In the genomic region with DNA sequence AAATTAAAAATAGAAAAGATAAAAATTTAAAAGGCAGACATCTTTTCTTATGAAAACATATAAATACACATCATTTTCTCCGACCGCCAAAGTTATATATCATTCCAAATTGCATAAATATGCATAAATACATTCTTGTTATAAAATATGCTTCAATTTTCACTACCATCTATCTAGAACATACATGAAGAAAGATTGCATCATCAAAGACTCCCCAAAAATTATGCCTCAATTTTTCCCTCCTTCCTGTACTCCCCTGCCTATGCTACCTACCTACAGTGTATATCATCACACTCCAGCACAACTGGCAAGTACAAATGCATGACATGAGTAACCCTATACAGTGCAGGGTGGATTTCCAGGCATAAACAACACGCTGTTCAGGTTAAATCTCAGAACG, we compare ENCODE assay signal across 2 cellular contexts.
TF ChIP-seq lines count a peak whose summit lies in the region.

No MANE protein-coding gene starts in this region.

TF ChIP-seq in HepG2, 621 proteins besides CTCF, POLR2A, EP300 and RAD21:
- TF ChIP-seq CEBPB (IDR thresholded peaks at IDR 0.05; ENCODE audit: borderline replicate concordance, low read depth, low read length) (0 out of 2 replicates have a peak, but pooled peaks have one; percentile 17), ZNF781 (CRISPR knock-in tag; IDR thresholded peaks at IDR 0.05; ENCODE audit: borderline replicate concordance, not compliant biosample characterization) (no peak), ATF7 (IDR thresholded peaks at IDR 0.05) (0 out of 2 replicates have a peak, but pooled peaks have one; percentile 22), ATF7 (CRISPR knock-in tag; IDR thresholded peaks at IDR 0.05) (no peak)
- TF ChIP-seq, protein P1, sequence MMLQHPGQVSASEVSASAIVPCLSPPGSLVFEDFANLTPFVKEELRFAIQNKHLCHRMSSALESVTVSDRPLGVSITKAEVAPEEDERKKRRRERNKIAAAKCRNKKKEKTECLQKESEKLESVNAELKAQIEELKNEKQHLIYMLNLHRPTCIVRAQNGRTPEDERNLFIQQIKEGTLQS (CRISPR knock-in tag; IDR thresholded peaks at IDR 0.05), result no peak

TF ChIP-seq in IMR-90, 13 proteins besides CTCF, POLR2A, EP300 and RAD21:
- peak; percentile 66 for TF ChIP-seq CEBPB (IDR thresholded peaks at IDR 0.05; ENCODE audit: low read depth, low read length)
- no peak for TF ChIP-seq MAFK (IDR thresholded peaks at IDR 0.05; ENCODE audit: low read depth, low read length)
- no peak for TF ChIP-seq RFX5 (IDR thresholded peaks at IDR 0.05; ENCODE audit: low read depth, low read length)
